2 cellular contexts compared by ENCODE assay signal in genomic region chr4:5921074-5921473, GRCh38.
A peak's percentile ranks its signal among the peaks of the same experiment; 100 is the strongest.
TF ChIP-seq lines count a peak whose summit lies in the region.

No MANE protein-coding gene starts in this region.

TF ChIP-seq in HepG2, 621 proteins besides CTCF, POLR2A, EP300 and RAD21:
- TF ChIP-seq RCOR2 (CRISPR knock-in tag; IDR thresholded peaks at IDR 0.05) (no peak), MNT (IDR thresholded peaks at IDR 0.05) (0 out of 2 replicates have a peak, but pooled peaks have one; percentile 8)

TF ChIP-seq in H1, 55 proteins besides CTCF, POLR2A, EP300 and RAD21:
- no peak for TF ChIP-seq SIN3A (conservative IDR thresholded peaks at IDR 0.05 in 1 of 2, IDR thresholded peaks at IDR 0.05 in 1 of 2; ENCODE audit: low read depth in 1 of 2, low read length in 2 of 2)
- TF ChIP-seq RBBP5 (IDR thresholded peaks at IDR 0.05; ENCODE audit: borderline replicate concordance, low read depth, low read length), result no peak
- TF ChIP-seq CHD7 (IDR thresholded peaks at IDR 0.05; ENCODE audit: insufficient replicate concordance, low read length), result no peak
- no peak for TF ChIP-seq POU5F1 (IDR thresholded peaks at IDR 0.05; ENCODE audit: low read depth, low read length)
- no peak for TF ChIP-seq TAF7 (optimal IDR thresholded peaks at IDR 0.05; ENCODE audit: borderline replicate concordance, low read depth, low read length)
- no peak for TF ChIP-seq RFX5 (IDR thresholded peaks at IDR 0.05; ENCODE audit: borderline replicate concordance, low read depth, low read length)
- no peak for TF ChIP-seq CREB1 (IDR thresholded peaks at IDR 0.05)
- no peak for TF ChIP-seq TCF12 (IDR thresholded peaks at IDR 0.05; ENCODE audit: low read depth, low read length)
- no peak for TF ChIP-seq MAX (IDR thresholded peaks at IDR 0.05)
- no peak for TF ChIP-seq TEAD4 (IDR thresholded peaks at IDR 0.05; ENCODE audit: low read depth, low read length)
- TF ChIP-seq CBX8 (IDR thresholded peaks at IDR 0.05; ENCODE audit: borderline replicate concordance, low read depth, low read length), result no peak
- no peak for TF ChIP-seq EZH2 (IDR thresholded peaks at IDR 0.05; ENCODE audit: low read depth, low read length, severe bottlenecking)
- no peak for TF ChIP-seq HDAC2 (IDR thresholded peaks at IDR 0.05; ENCODE audit: borderline replicate concordance in 1 of 2, low read depth in 2 of 2, low read length in 2 of 2)
- no peak for TF ChIP-seq ASH2L (IDR thresholded peaks at IDR 0.05; ENCODE audit: low read length)
- TF ChIP-seq CEBPB (IDR thresholded peaks at IDR 0.05; ENCODE audit: low read depth, low read length), result no peak
- TF ChIP-seq JUND (IDR thresholded peaks at IDR 0.05; ENCODE audit: low read length), result no peak
- no peak for TF ChIP-seq NRF1 (IDR thresholded peaks at IDR 0.05; ENCODE audit: low read depth, low read length)
- no peak for TF ChIP-seq TBP (IDR thresholded peaks at IDR 0.05; ENCODE audit: low read depth, low read length)
- no peak for TF ChIP-seq GABPA (IDR thresholded peaks at IDR 0.05; ENCODE audit: borderline replicate concordance, insufficient read depth, low read length)
- TF ChIP-seq FOSL1 (IDR thresholded peaks at IDR 0.05; ENCODE audit: insufficient read depth, low read depth, low read length), result no peak
